In genomic region chr7:36216063-36216684, GRCh38 we compare ENCODE assay signal across 14 cellular contexts.
DNase-seq lines count a peak whose midpoint lies in the region; ATAC-seq and TF ChIP-seq lines count a peak whose summit lies in the region.
"Had no signal": no experiment of that assay in that cellular context is flagged by ENCODE, and none has a peak within 500 bp of the region (broad histone marks: within the 10 kb centered on the region; RNA-seq: fewer than 3 reads in every experiment).

No MANE protein-coding gene starts in this region.

- H3K9me3 ChIP-seq in HUES48 (ENCODE audit: control insufficient read depth, insufficient read depth, low read length) (no peaks in the 10 kb centered on the region), stomach (no peaks in the 10 kb centered on the region)

- TF ChIP-seq EP300 in stomach (IDR thresholded peaks at IDR 0.05) = no peak

- DNase-seq in astrocyte of the hippocampus (ENCODE audit: low read depth, low spot score) = peak; percentile 38
- DNase-seq in kidney tubule cell (ENCODE audit: low spot score) = peak; percentile 24
- no peak for DNase-seq in stomach
- no peak for DNase-seq in activated CD4-positive, CD25-positive, alpha-beta regulatory T cell (lab: John Stamatoyannopoulos, UW)
- no peak for DNase-seq in LoVo (ENCODE audit: low spot score)
- DNase-seq: activated CD4-positive, alpha-beta T cell treated with anti-CD3 and anti-CD28 coated beads for 48 hours; COR-L47; foreskin keratinocyte; kidney; NCI-H1930; occipital lobe; stimulated activated CD4-positive, alpha-beta T cell treated with anti-CD3 and anti-CD28 coated beads, Interleukin-2, amount 100 ng/mL, for 48 hours had no signal

- H3K4me1 ChIP-seq in HUES48 (ENCODE audit: control insufficient read depth, insufficient read depth, low read length) (peaks cover 17% of the 10 kb centered on the region), stomach (peaks cover 0 to 34% (median 21%) of the 10 kb centered on the region in 4 donors)
- H3K4me1 ChIP-seq: foreskin keratinocyte had no signal

- H3K4me3 ChIP-seq in HUES48 (ENCODE audit: low read depth, low read length) = no peak overlapping the region
- H3K4me3 ChIP-seq in stomach = no peak overlapping the region

- H3K27me3 ChIP-seq in HUES48 (ENCODE audit: control insufficient read depth, insufficient read depth, low read length) (no peaks in the 10 kb centered on the region), stomach (no peaks in the 10 kb centered on the region)
- H3K27me3 ChIP-seq: foreskin keratinocyte had no signal

- intact Hi-C loops in stomach (cut with DNase I; ENCODE audit: low total_unique reads) = no loop called here

- no peak for ATAC-seq in GM21367 (IDR thresholded peaks at IDR 0.05; ENCODE audit: unreplicated experiment)
- ATAC-seq: foreskin keratinocyte had no signal

- no peak for TF ChIP-seq POLR2A in stomach (IDR thresholded peaks at IDR 0.05)

- H3K27ac ChIP-seq in HUES48 (ENCODE audit: low read depth, low read length) (peak overlapping the region; percentile 40), stomach (peak overlapping the region in 3 of 5 donors; percentile 1 to 50 (median 23))
- H3K27ac ChIP-seq: foreskin keratinocyte had no signal

- H3K36me3 ChIP-seq in HUES48 (ENCODE audit: control insufficient read depth, insufficient read depth, low read length) = no peaks in the 10 kb centered on the region
- no peaks in the 10 kb centered on the region for H3K36me3 ChIP-seq in stomach

- H3K9ac ChIP-seq in HUES48 (ENCODE audit: low read depth, low read length) = no peak overlapping the region

- TF ChIP-seq CTCF in stomach (IDR thresholded peaks at IDR 0.05) = no peak

- 74 to 86% (median 77%) methylated on average over 4 of the region's 4 CpGs for WGBS in stomach, 5 donors

Comparison
In these comparisons a context has a peak if more than half of its experiments do, and no peak if none do; other contexts are left out.
1. DNase-seq: peak in astrocyte of the hippocampus (single experiment) and kidney tubule cell (single experiment); none in stomach (single experiment), activated CD4-positive, CD25-positive, alpha-beta regulatory T cell (0 of 4) and LoVo (single experiment).